ENCODE assay signal across 1 cellular context in genomic region chr5:115545065-115545882, GRCh38.
TF ChIP-seq lines count a peak whose summit lies in the region.

No MANE protein-coding gene starts in this region.

TF ChIP-seq in K562, 482 proteins besides CTCF, POLR2A, EP300 and RAD21 (continued from another document and continues in another):
- TF ChIP-seq, protein P1, sequence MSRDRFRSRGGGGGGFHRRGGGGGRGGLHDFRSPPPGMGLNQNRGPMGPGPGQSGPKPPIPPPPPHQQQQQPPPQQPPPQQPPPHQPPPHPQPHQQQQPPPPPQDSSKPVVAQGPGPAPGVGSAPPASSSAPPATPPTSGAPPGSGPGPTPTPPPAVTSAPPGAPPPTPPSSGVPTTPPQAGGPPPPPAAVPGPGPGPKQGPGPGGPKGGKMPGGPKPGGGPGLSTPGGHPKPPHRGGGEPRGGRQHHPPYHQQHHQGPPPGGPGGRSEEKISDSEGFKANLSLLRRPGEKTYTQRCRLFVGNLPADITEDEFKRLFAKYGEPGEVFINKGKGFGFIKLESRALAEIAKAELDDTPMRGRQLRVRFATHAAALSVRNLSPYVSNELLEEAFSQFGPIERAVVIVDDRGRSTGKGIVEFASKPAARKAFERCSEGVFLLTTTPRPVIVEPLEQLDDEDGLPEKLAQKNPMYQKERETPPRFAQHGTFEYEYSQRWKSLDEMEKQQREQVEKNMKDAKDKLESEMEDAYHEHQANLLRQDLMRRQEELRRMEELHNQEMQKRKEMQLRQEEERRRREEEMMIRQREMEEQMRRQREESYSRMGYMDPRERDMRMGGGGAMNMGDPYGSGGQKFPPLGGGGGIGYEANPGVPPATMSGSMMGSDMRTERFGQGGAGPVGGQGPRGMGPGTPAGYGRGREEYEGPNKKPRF (IDR thresholded peaks at IDR 0.05; ENCODE audit: low read depth, low read length): no peak
- TF ChIP-seq PHB (CRISPR knock-in tag; IDR thresholded peaks at IDR 0.05) (no peak), PHB2 (IDR thresholded peaks at IDR 0.05; ENCODE audit: low read depth) (no peak), ZFX (CRISPR knock-in tag; IDR thresholded peaks at IDR 0.05) (no peak; the same call in 1 of the 2 replicates), YY1 (IDR thresholded peaks at IDR 0.05; ENCODE audit: borderline replicate concordance in 1 of 3, control insufficient read depth in 1 of 3, extremely low read depth in 1 of 3, insufficient read depth in 3 of 3, insufficient read length in 1 of 3, insufficient replicate concordance in 2 of 3, low read depth in 1 of 3, low read length in 2 of 3) (no peak), ZSCAN29 (IDR thresholded peaks at IDR 0.05) (no peak), E2F3 (CRISPR knock-in tag; IDR thresholded peaks at IDR 0.05) (no peak), HEY1 (CRISPR knock-in tag; IDR thresholded peaks at IDR 0.05; ENCODE audit: borderline replicate concordance) (no peak), TAF1 (IDR thresholded peaks at IDR 0.05; ENCODE audit: control insufficient read depth, extremely low read depth, insufficient read depth, low read length, severe bottlenecking) (no peak), ZSCAN32 (CRISPR knock-in tag; IDR thresholded peaks at IDR 0.05) (no peak), TCF15 (CRISPR knock-in tag; IDR thresholded peaks at IDR 0.05) (no peak), HLTF (IDR thresholded peaks at IDR 0.05) (no peak), NR2C2 (CRISPR knock-in tag; IDR thresholded peaks at IDR 0.05) (no peak), NR2C2 (tag; IDR thresholded peaks at IDR 0.05) (no peak), PTTG1 (tag; IDR thresholded peaks at IDR 0.05; ENCODE audit: low read depth) (no peak), BCOR (IDR thresholded peaks at IDR 0.05) (no peak), TAL1 (IDR thresholded peaks at IDR 0.05) (no peak), SMC3 (conservative IDR thresholded peaks at IDR 0.05; ENCODE audit: insufficient read depth, low read depth, low read length) (no peak), SMAD4 (CRISPR knock-in tag; conservative IDR thresholded peaks at IDR 0.05) (peak; percentile 11; the same call in 1 of the 2 replicates), ZBTB8A (IDR thresholded peaks at IDR 0.05; ENCODE audit: partially characterized antibody) (no peak), ZNF395 (CRISPR knock-in tag; IDR thresholded peaks at IDR 0.05) (no peak), CBFA2T2 (conservative IDR thresholded peaks at IDR 0.05) (no peak), TARDBP (IDR thresholded peaks at IDR 0.05) (no peak), ZNF778 (CRISPR knock-in tag; IDR thresholded peaks at IDR 0.05) (no peak), NONO (IDR thresholded peaks at IDR 0.05; ENCODE audit: low read depth in 2 of 2, low read length in 1 of 2) (no peak), KAT7 (CRISPR knock-in tag; IDR thresholded peaks at IDR 0.05; ENCODE audit: borderline replicate concordance) (no peak), HNRNPUL1 (IDR thresholded peaks at IDR 0.05; ENCODE audit: low read length) (no peak), ATF3 (IDR thresholded peaks at IDR 0.05) (no peak), ATF3 (CRISPR knock-in tag; conservative IDR thresholded peaks at IDR 0.05) (no peak), DPF2 (IDR thresholded peaks at IDR 0.05) (no peak), ASH1L (IDR thresholded peaks at IDR 0.05; ENCODE audit: borderline replicate concordance, low read depth, partially characterized antibody) (no peak), MLLT1 (IDR thresholded peaks at IDR 0.05) (peak in 1 of 2 experiments; percentile 61; a peak in 2 of 4 replicates), MYBL2 (IDR thresholded peaks at IDR 0.05; ENCODE audit: low read depth) (0 out of 2 replicates have a peak, but pooled peaks have one; percentile 31), MYBL2 (CRISPR knock-in tag; IDR thresholded peaks at IDR 0.05; ENCODE audit: borderline replicate concordance) (no peak), ZC3H8 (IDR thresholded peaks at IDR 0.05) (no peak), ZNF184 (CRISPR knock-in tag; IDR thresholded peaks at IDR 0.05) (no peak), HMGN3 (IDR thresholded peaks at IDR 0.05; ENCODE audit: borderline replicate concordance, extremely low read depth, insufficient read length, low read depth, low read length) (no peak), EP400 (IDR thresholded peaks at IDR 0.05) (peak; percentile 82), MEF2D (tag; conservative IDR thresholded peaks at IDR 0.05; ENCODE audit: low read depth) (no peak), ZKSCAN1 (IDR thresholded peaks at IDR 0.05; ENCODE audit: low read depth, low read length) (no peak), BRF1 (IDR thresholded peaks at IDR 0.05; ENCODE audit: borderline replicate concordance, extremely low read depth, insufficient read length) (no peak), ARID3B (CRISPR knock-in tag; IDR thresholded peaks at IDR 0.05; ENCODE audit: borderline replicate concordance) (no peak), MEIS2 (IDR thresholded peaks at IDR 0.05; ENCODE audit: partially characterized antibody) (no peak), ZNF133 (CRISPR knock-in tag; IDR thresholded peaks at IDR 0.05) (no peak), ZNF639 (CRISPR knock-in tag; conservative IDR thresholded peaks at IDR 0.05 in 1 of 2, IDR thresholded peaks at IDR 0.05 in 1 of 2) (no peak), SETDB1 (IDR thresholded peaks at IDR 0.05; ENCODE audit: low read length) (no peak), RBM34 (IDR thresholded peaks at IDR 0.05; ENCODE audit: borderline replicate concordance, insufficient read depth, low read length) (no peak)
- TF ChIP-seq, protein P2, sequence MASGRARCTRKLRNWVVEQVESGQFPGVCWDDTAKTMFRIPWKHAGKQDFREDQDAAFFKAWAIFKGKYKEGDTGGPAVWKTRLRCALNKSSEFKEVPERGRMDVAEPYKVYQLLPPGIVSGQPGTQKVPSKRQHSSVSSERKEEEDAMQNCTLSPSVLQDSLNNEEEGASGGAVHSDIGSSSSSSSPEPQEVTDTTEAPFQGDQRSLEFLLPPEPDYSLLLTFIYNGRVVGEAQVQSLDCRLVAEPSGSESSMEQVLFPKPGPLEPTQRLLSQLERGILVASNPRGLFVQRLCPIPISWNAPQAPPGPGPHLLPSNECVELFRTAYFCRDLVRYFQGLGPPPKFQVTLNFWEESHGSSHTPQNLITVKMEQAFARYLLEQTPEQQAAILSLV (tag; IDR thresholded peaks at IDR 0.05): no peak
- TF ChIP-seq, protein P3, sequence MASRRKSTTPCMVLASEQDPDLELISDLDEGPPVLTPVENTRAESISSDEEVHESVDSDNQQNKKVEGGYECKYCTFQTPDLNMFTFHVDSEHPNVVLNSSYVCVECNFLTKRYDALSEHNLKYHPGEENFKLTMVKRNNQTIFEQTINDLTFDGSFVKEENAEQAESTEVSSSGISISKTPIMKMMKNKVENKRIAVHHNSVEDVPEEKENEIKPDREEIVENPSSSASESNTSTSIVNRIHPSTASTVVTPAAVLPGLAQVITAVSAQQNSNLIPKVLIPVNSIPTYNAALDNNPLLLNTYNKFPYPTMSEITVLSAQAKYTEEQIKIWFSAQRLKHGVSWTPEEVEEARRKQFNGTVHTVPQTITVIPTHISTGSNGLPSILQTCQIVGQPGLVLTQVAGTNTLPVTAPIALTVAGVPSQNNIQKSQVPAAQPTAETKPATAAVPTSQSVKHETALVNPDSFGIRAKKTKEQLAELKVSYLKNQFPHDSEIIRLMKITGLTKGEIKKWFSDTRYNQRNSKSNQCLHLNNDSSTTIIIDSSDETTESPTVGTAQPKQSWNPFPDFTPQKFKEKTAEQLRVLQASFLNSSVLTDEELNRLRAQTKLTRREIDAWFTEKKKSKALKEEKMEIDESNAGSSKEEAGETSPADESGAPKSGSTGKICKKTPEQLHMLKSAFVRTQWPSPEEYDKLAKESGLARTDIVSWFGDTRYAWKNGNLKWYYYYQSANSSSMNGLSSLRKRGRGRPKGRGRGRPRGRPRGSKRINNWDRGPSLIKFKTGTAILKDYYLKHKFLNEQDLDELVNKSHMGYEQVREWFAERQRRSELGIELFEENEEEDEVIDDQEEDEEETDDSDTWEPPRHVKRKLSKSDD (conservative IDR thresholded peaks at IDR 0.05; ENCODE audit: low read length): 0 out of 2 replicates have a peak, but pooled peaks have one; percentile 40
- TF ChIP-seq, protein P4, sequence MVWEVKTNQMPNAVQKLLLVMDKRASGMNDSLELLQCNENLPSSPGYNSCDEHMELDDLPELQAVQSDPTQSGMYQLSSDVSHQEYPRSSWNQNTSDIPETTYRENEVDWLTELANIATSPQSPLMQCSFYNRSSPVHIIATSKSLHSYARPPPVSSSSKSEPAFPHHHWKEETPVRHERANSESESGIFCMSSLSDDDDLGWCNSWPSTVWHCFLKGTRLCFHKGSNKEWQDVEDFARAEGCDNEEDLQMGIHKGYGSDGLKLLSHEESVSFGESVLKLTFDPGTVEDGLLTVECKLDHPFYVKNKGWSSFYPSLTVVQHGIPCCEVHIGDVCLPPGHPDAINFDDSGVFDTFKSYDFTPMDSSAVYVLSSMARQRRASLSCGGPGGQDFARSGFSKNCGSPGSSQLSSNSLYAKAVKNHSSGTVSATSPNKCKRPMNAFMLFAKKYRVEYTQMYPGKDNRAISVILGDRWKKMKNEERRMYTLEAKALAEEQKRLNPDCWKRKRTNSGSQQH (CRISPR knock-in tag; IDR thresholded peaks at IDR 0.05): no peak
- TF ChIP-seq, protein P5, sequence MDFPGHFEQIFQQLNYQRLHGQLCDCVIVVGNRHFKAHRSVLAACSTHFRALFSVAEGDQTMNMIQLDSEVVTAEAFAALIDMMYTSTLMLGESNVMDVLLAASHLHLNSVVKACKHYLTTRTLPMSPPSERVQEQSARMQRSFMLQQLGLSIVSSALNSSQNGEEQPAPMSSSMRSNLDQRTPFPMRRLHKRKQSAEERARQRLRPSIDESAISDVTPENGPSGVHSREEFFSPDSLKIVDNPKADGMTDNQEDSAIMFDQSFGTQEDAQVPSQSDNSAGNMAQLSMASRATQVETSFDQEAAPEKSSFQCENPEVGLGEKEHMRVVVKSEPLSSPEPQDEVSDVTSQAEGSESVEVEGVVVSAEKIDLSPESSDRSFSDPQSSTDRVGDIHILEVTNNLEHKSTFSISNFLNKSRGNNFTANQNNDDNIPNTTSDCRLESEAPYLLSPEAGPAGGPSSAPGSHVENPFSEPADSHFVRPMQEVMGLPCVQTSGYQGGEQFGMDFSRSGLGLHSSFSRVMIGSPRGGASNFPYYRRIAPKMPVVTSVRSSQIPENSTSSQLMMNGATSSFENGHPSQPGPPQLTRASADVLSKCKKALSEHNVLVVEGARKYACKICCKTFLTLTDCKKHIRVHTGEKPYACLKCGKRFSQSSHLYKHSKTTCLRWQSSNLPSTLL (IDR thresholded peaks at IDR 0.05): no peak
- TF ChIP-seq, protein P6, sequence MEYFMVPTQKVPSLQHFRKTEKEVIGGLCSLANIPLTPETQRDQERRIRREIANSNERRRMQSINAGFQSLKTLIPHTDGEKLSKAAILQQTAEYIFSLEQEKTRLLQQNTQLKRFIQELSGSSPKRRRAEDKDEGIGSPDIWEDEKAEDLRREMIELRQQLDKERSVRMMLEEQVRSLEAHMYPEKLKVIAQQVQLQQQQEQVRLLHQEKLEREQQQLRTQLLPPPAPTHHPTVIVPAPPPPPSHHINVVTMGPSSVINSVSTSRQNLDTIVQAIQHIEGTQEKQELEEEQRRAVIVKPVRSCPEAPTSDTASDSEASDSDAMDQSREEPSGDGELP (CRISPR knock-in tag; IDR thresholded peaks at IDR 0.05; ENCODE audit: borderline replicate concordance): no peak
